11 cellular contexts compared by ENCODE assay signal in genomic region chr3:51668756-51669155, GRCh38. TPM values are rescaled to one million over a fixed set of nuclear protein-coding genes. Genes with fewer than 3 reads are reported as not detected.
DNase-seq lines count a peak whose midpoint lies in the region; ATAC-seq, FAIRE-seq and TF ChIP-seq lines count a peak whose summit lies in the region.
"Had no signal": no experiment of that assay in that cellular context is flagged by ENCODE, and none has a peak within 500 bp of the region (broad histone marks: within the 10 kb centered on the region; RNA-seq: fewer than 3 reads in every experiment).

No MANE protein-coding gene starts in this region.

- H3K9me3 Mint-ChIP-seq in CD4-positive, CD25-positive, alpha-beta regulatory T cell = no peaks in the 10 kb centered on the region
- H3K9me3 Mint-ChIP-seq in naive thymus-derived CD8-positive, alpha-beta T cell = no peaks in the 10 kb centered on the region
- no peaks in the 10 kb centered on the region for H3K9me3 Mint-ChIP-seq in Caco-2 (ENCODE audit: unreplicated experiment)
- H3K9me3 Mint-ChIP-seq: CD8-positive, alpha-beta T cell; stimulated activated naive CD8-positive, alpha-beta T cell treated with anti-CD3 and anti-CD28 coated beads, Interleukin-15, amount 100 ng/mL, for 72 hours had no signal

- DNase-seq in CD4-positive, CD25-positive, alpha-beta regulatory T cell = no peak
- no peak for DNase-seq in HCT116 (ENCODE audit: low read depth, low spot score)
- no peak for DNase-seq in K562 (ENCODE audit: extremely low read depth in 1 of 4, low spot score in 3 of 4)
- no peak for DNase-seq in naive thymus-derived CD8-positive, alpha-beta T cell
- DNase-seq in stimulated activated CD8-positive, alpha-beta memory T cell treated with anti-CD3 and anti-CD28 coated beads, Interleukin-4, amount 100 ng/mL, for 48 hours = no peak
- no peak for DNase-seq in activated gamma-delta T cell (lab: John Stamatoyannopoulos, UW)
- DNase-seq in iPS-NIHi11 (ENCODE audit: low spot score) = no peak
- no peak for DNase-seq in Caco-2

- no TSS peak for BruUV-seq in HCT116 (replicated peaks; lab: Mats Ljungman, UMichigan)
- BruUV-seq in K562 (replicated peaks; lab: Mats Ljungman, UMichigan) = no TSS peak
- no TSS peak for BruUV-seq in Caco-2 (replicated peaks; lab: Mats Ljungman, UMichigan)

- peak overlapping the region; percentile 39 for H3K9ac ChIP-seq in HCT116 (ENCODE audit: low read length)
- no peak overlapping the region for H3K9ac ChIP-seq in K562 (ENCODE audit: insufficient read depth in 1 of 2, low read depth in 2 of 2, low read length in 2 of 2)
- H3K9ac ChIP-seq: SK-N-SH had no signal

- no peak overlapping the region for H2AFZ ChIP-seq in HCT116 (ENCODE audit: low read depth, low read length, poor library complexity, severe bottlenecking)
- peak overlapping the region; percentile 55; the same call in 1 of the 2 replicates for H2AFZ ChIP-seq in K562 (ENCODE audit: low read depth, low read length)

- no peaks in the 10 kb centered on the region for H3K27me3 ChIP-seq in CD4-positive, CD25-positive, alpha-beta regulatory T cell (ENCODE audit: control insufficient read depth, insufficient read depth, low read length)
- H3K27me3 ChIP-seq in HCT116 (ENCODE audit: insufficient read depth, low read length) (no peaks in the 10 kb centered on the region), K562 (ENCODE audit: control insufficient read depth in 2 of 2, insufficient read depth in 2 of 2, low read length in 2 of 2) (no peaks in the 10 kb centered on the region), Caco-2 (replicated peaks; ENCODE audit: control insufficient read depth, insufficient read depth, low read length) (no peaks in the 10 kb centered on the region)

- H3K9me3 ChIP-seq in CD4-positive, CD25-positive, alpha-beta regulatory T cell (ENCODE audit: control insufficient read depth in 2 of 2, low read length in 2 of 2) = no peaks in the 10 kb centered on the region
- H3K9me3 ChIP-seq in HCT116 (ENCODE audit: control insufficient read depth in 1 of 2, insufficient read depth in 1 of 2, low read depth in 1 of 2, low read length in 2 of 2) = no peaks in the 10 kb centered on the region
- no peaks in the 10 kb centered on the region for H3K9me3 ChIP-seq in K562 (replicated peaks; ENCODE audit: control insufficient read depth, insufficient read depth, low read depth, low read length)
- no peaks in the 10 kb centered on the region for H3K9me3 ChIP-seq in Caco-2
- H3K9me3 ChIP-seq: SK-N-SH had no signal

- peaks cover 42% of the 10 kb centered on the region for H3K4me1 ChIP-seq in CD4-positive, CD25-positive, alpha-beta regulatory T cell (ENCODE audit: control insufficient read depth, insufficient read depth, low read length, poor library complexity, severe bottlenecking)
- H3K4me1 ChIP-seq in HCT116 (ENCODE audit: control insufficient read depth in 1 of 2, insufficient read depth in 2 of 2, low read length in 2 of 2) (peaks cover 17 to 37% of the 10 kb centered on the region in 2 experiments), K562 (replicated peaks in 1 of 2; ENCODE audit: control insufficient read depth in 2 of 2, insufficient read depth in 2 of 2, low read length in 2 of 2) (peaks cover 21 to 26% of the 10 kb centered on the region in 2 experiments; a peak in 4 of 5 replicates), Caco-2 (no peaks in the 10 kb centered on the region)

- H4K20me1 ChIP-seq in HCT116 (ENCODE audit: insufficient read depth) = no peaks in the 10 kb centered on the region
- H4K20me1 ChIP-seq in K562 (replicated peaks; ENCODE audit: control insufficient read depth, insufficient read depth, low read length) = no peaks in the 10 kb centered on the region

- intact Hi-C loops in HCT116 (cut with micrococcal nuclease) = loop anchor here (1.0 to 5.0 kb wide), 3 partner anchors 30 to 1051 kb away; partner anchors contain the start of gene MAPKAPK3
- intact Hi-C loops in K562 (cut with micrococcal nuclease) = loop anchor here (1.0 kb wide), 3 partner anchors 26 to 166 kb away; no protein-coding TSS in a partner anchor
- intact Hi-C loops in Caco-2 (cut with micrococcal nuclease; ENCODE audit: unreplicated experiment) = loop anchor here (1.0 kb wide), 4 partner anchors 14 to 166 kb away; no protein-coding TSS in a partner anchor

- CTCF ChIA-PET in HCT116 (lab: Charles Lee) = interaction anchor here (1.4 to 5.3 kb wide), 7 partner anchors 13 to 273 kb away, joined by 3 to 80 read pairs (median 14); partner anchors contain the start of genes DCAF1, PARP3 and RRP9
- CTCF ChIA-PET in K562 (lab: Yijun Ruan, JAX; ENCODE audit: low intra/inter-chr PET ratio) = interaction anchor here (0.6 to 1.7 kb wide), 3 partner anchors 167 to 280 kb away, joined by 3 to 12 read pairs (median 4); partner anchors contain the start of gene DCAF1
- CTCF ChIA-PET in Caco-2 (lab: Charles Lee) = interaction anchor here (0.6 to 2.3 kb wide), 6 partner anchors 13 to 169 kb away, joined by 3 to 26 read pairs (median 10); partner anchors contain the start of gene DCAF1

- ATAC-seq in CD4-positive, CD25-positive, alpha-beta regulatory T cell (ENCODE audit: low read depth in 2 of 2) = no peak
- ATAC-seq in HCT116 = no peak
- ATAC-seq in K562 = no peak
- no peak for ATAC-seq in naive thymus-derived CD8-positive, alpha-beta T cell

- no peaks in the 10 kb centered on the region for H3K9me1 ChIP-seq in K562 (ENCODE audit: control insufficient read depth, insufficient read depth, low read length)

- H3K4me3 ChIP-seq in CD4-positive, CD25-positive, alpha-beta regulatory T cell (ENCODE audit: low read depth, low read length) = no peak overlapping the region
- no peak overlapping the region for H3K4me3 ChIP-seq in HCT116 (replicated peaks in 1 of 2; ENCODE audit: low read depth in 1 of 2, low read length in 2 of 2)
- H3K4me3 ChIP-seq in K562 = no peak overlapping the region
- H3K4me3 ChIP-seq in Caco-2 (ENCODE audit: low read depth, low read length) = no peak overlapping the region

- no peak for TF ChIP-seq POLR2A in HCT116 (IDR thresholded peaks at IDR 0.05; ENCODE audit: borderline replicate concordance, extremely low read depth, insufficient read depth, insufficient read length)
- no peak for TF ChIP-seq POLR2A in K562 (conservative IDR thresholded peaks at IDR 0.05)

- in situ Hi-C loops in K562 (cut with MboI) = no loop called here

- H3K27ac Mint-ChIP-seq in CD4-positive, CD25-positive, alpha-beta regulatory T cell = peak overlapping the region; percentile 77 to 93 (median 84)
- H3K27ac Mint-ChIP-seq in naive thymus-derived CD8-positive, alpha-beta T cell = peak overlapping the region in 6 of 10 donors; percentile 16 to 94 (median 78)
- H3K27ac Mint-ChIP-seq in Caco-2 (ENCODE audit: unreplicated experiment) = no peak overlapping the region
- H3K27ac Mint-ChIP-seq: CD8-positive, alpha-beta T cell; stimulated activated naive CD8-positive, alpha-beta T cell treated with anti-CD3 and anti-CD28 coated beads, Interleukin-15, amount 100 ng/mL, for 72 hours had no signal

- TF ChIP-seq EP300 in K562 (IDR thresholded peaks at IDR 0.05; ENCODE audit: low read length) = no peak

- no peak for FAIRE-seq in K562 (lab: Jason Lieb, UNC)

- RAD21 ChIA-PET in HCT116 (lab: Charles Lee; ENCODE audit: low non-redundant PET in 1 of 2, low total read pairs in 2 of 2, uncharacterized antibody in 2 of 2, unreplicated experiment in 2 of 2) = interaction anchor here (1.0 to 2.9 kb wide), 5 partner anchors 13 to 169 kb away, joined by 3 to 17 read pairs (median 7); partner anchors contain the start of gene DCAF1 (in 2 of the 2)

- H3K36me3 Mint-ChIP-seq in CD4-positive, CD25-positive, alpha-beta regulatory T cell = peaks cover 7% of the 10 kb centered on the region
- H3K36me3 Mint-ChIP-seq in naive thymus-derived CD8-positive, alpha-beta T cell = peaks cover 0 to 10% (median 0%) of the 10 kb centered on the region in 3 donors
- H3K36me3 Mint-ChIP-seq in Caco-2 (ENCODE audit: insufficient read depth, unreplicated experiment) = peaks cover 53% of the 10 kb centered on the region

- peak overlapping the region; percentile 41 for H3K4me2 ChIP-seq in HCT116 (ENCODE audit: low read length)
- H3K4me2 ChIP-seq in K562 (ENCODE audit: insufficient read depth, low read length) = no peak overlapping the region
- H3K4me2 ChIP-seq: SK-N-SH had no signal

- H3K27me3 Mint-ChIP-seq in CD4-positive, CD25-positive, alpha-beta regulatory T cell = peaks cover 5% of the 10 kb centered on the region
- H3K27me3 Mint-ChIP-seq in naive thymus-derived CD8-positive, alpha-beta T cell = no peaks in the 10 kb centered on the region
- no peaks in the 10 kb centered on the region for H3K27me3 Mint-ChIP-seq in Caco-2 (ENCODE audit: insufficient read depth, unreplicated experiment)
- H3K27me3 Mint-ChIP-seq: stimulated activated naive CD8-positive, alpha-beta T cell treated with anti-CD3 and anti-CD28 coated beads, Interleukin-15, amount 100 ng/mL, for 72 hours had no signal

- peaks cover 7% of the 10 kb centered on the region; the same call in 1 of the 2 replicates for H3K79me2 ChIP-seq in HCT116 (ENCODE audit: insufficient read depth, low read length)
- peaks cover 10% of the 10 kb centered on the region; the same call in 2 of the 3 replicates for H3K79me2 ChIP-seq in K562 (ENCODE audit: control insufficient read depth, insufficient read depth, low read length)

- H3K27ac ChIP-seq in CD4-positive, CD25-positive, alpha-beta regulatory T cell (ENCODE audit: insufficient read depth, low read length, poor library complexity, severe bottlenecking) = no peak overlapping the region
- H3K27ac ChIP-seq in HCT116 (ENCODE audit: low read depth, low read length) = peak overlapping the region; percentile 4; the same call in 1 of the 2 replicates
- no peak overlapping the region for H3K27ac ChIP-seq in K562 (ENCODE audit: extremely low read depth, low read depth, low read length)

- no peak for TF ChIP-seq RAD21 in HCT116 (IDR thresholded peaks at IDR 0.05; ENCODE audit: low read depth)
- no peak for TF ChIP-seq RAD21 in K562 (CRISPR knock-in tag; conservative IDR thresholded peaks at IDR 0.05 in 1 of 2, IDR thresholded peaks at IDR 0.05 in 1 of 2)

- peak overlapping the region in 3 of 4 donors; percentile 69 to 94 (median 83) for H3K4me3 Mint-ChIP-seq in CD4-positive, CD25-positive, alpha-beta regulatory T cell
- H3K4me3 Mint-ChIP-seq in naive thymus-derived CD8-positive, alpha-beta T cell = peak overlapping the region in 1 of 10 donors; percentile 8
- no peak overlapping the region for H3K4me3 Mint-ChIP-seq in Caco-2 (ENCODE audit: unreplicated experiment)

- POLR2A ChIA-PET in HCT116 (lab: Charles Lee) = interaction anchor here (1.8 kb wide), 1 partner anchor 169 kb away, joined by 12 read pairs; the partner anchor contains the start of gene DCAF1
- POLR2A ChIA-PET in K562 (lab: Yijun Ruan, JAX) = interaction anchor here (0.7 to 1.6 kb wide), 4 partner anchors 13 to 169 kb away, joined by 3 to 5 read pairs (median 3); partner anchors contain the start of gene DCAF1
- POLR2A ChIA-PET in naive thymus-derived CD8-positive, alpha-beta T cell (lab: Charles Lee) = interaction anchor here (5.9 kb wide), 1 partner anchor 168 kb away, joined by 72 read pairs; the partner anchor contains the start of gene DCAF1
- POLR2A ChIA-PET in Caco-2 (lab: Charles Lee) = interaction anchor here (0.6 to 1.6 kb wide), 2 partner anchors 169 to 284 kb away, joined by 4 to 5 read pairs; partner anchors contain the start of genes DCAF1 and MANF

- WGBS in K562 (ENCODE audit: insufficient coverage, low coverage, missing lambda C conversion rate) = no CpG with 5 or more reads among the region's 1 CpG

- no peaks in the 10 kb centered on the region for H3K36me3 ChIP-seq in CD4-positive, CD25-positive, alpha-beta regulatory T cell (ENCODE audit: control insufficient read depth, insufficient read depth, low read length)
- no peaks in the 10 kb centered on the region; a peak in 1 of 4 replicates for H3K36me3 ChIP-seq in HCT116 (ENCODE audit: control insufficient read depth in 1 of 2, insufficient read depth in 2 of 2, low read length in 2 of 2)
- H3K36me3 ChIP-seq in K562 (ENCODE audit: control insufficient read depth, insufficient read depth, low read length) = no peaks in the 10 kb centered on the region
- H3K36me3 ChIP-seq in Caco-2 (ENCODE audit: control insufficient read depth, insufficient read depth, low read length) = 0 out of 2 replicates have a peak, but pooled peaks cover 1% of the 10 kb centered on the region

- TF ChIP-seq CTCF in HCT116 (IDR thresholded peaks at IDR 0.05 in 2 of 3, conservative IDR thresholded peaks at IDR 0.05 in 1 of 3; ENCODE audit: borderline replicate concordance in 1 of 3, insufficient read depth in 1 of 3, low read depth in 2 of 3, low read length in 2 of 3) (no peak), K562 (IDR thresholded peaks at IDR 0.05 in 2 of 3, conservative IDR thresholded peaks at IDR 0.05 in 1 of 3; ENCODE audit: insufficient read depth in 2 of 3, low read depth in 1 of 3, low read length in 3 of 3) (no peak), Caco-2 (IDR thresholded peaks at IDR 0.05; ENCODE audit: insufficient read depth in 1 of 2, low read depth in 1 of 2, low read length in 1 of 2, severe bottlenecking in 1 of 2, unreplicated experiment in 1 of 2) (no peak)

- H3K9me2 ChIP-seq in HCT116 (ENCODE audit: insufficient read depth) = no peaks in the 10 kb centered on the region
- H3K9me2 ChIP-seq: SK-N-SH had no signal

- H3K4me1 Mint-ChIP-seq in CD4-positive, CD25-positive, alpha-beta regulatory T cell = peaks cover 13 to 53% (median 36%) of the 10 kb centered on the region in 4 donors
- peaks cover 26 to 58% (median 43%) of the 10 kb centered on the region in 4 donors for H3K4me1 Mint-ChIP-seq in naive thymus-derived CD8-positive, alpha-beta T cell
- H3K4me1 Mint-ChIP-seq in Caco-2 (ENCODE audit: low read depth, unreplicated experiment) = peaks cover 32% of the 10 kb centered on the region

RNA-seq across cellular contexts. Expression of gene TEX264, which starts 2.3 kb away (rescaled TPM):
- total RNA-seq in CD4-positive, CD25-positive, alpha-beta regulatory T cell = 47.0 TPM
- 100 to 1,000 TPM; 133 to 165 (median 139) TPM for polyA plus RNA-seq in CD4-positive, CD25-positive, alpha-beta regulatory T cell
- total RNA-seq in HCT116 (2021; ENCODE audit: unreplicated experiment) (36.0 TPM), K562 (2014; rRNA removed) (31.0 and 42.5 TPM in 2 replicates), K562 (2014; rRNA removed; fragmentation: Illumina TruSeq; extraction: Trizol) (19.8 and 25.4 TPM in 2 replicates), K562 (2015; rRNA removed; fragmentation: Illumina TruSeq; extraction: Trizol) (31.3 and 34.7 TPM in 2 replicates), K562 (2021) (29.5 and 32.1 TPM in 2 replicates), Caco-2 (2022) (32.4 and 37.9 TPM in 2 replicates)
- polyA plus RNA-seq in HCT116 (2012) = 50.5 and 52.8 TPM in 2 replicates
- total RNA-seq in K562 (2011; cell fraction: chromatin; rRNA removed; ENCODE audit: low replicate concordance) = 12.5 and 39.2 TPM in 2 replicates
- 61.0 and 67.0 TPM in 2 replicates for total RNA-seq in K562 (2011; cell fraction: nucleolus; rRNA removed)
- total RNA-seq in K562 (2011; cell fraction: nucleoplasm; rRNA removed) = 35.3 and 41.1 TPM in 2 replicates
- polyA plus RNA-seq in K562 (2011; rRNA removed) (31.3 and 35.8 TPM in 2 replicates), K562 (2014; fragmentation: Illumina TruSeq; extraction: Trizol) (44.4 and 47.0 TPM in 2 replicates), K562 (2014; fragmentation: Nextera tagmentation; extraction: Ambion mirVana) (10 to 100 TPM in 1 of 2 experiments, 1 to 10 TPM in 1; 4.1 to 20.2 TPM), K562 (2014; rRNA removed) (30.1 and 34.9 TPM in 2 replicates)
- 83.8 and 104 TPM in 2 replicates for polyA plus RNA-seq in K562 (2011; cell fraction: cytosol; rRNA removed)
- polyA plus RNA-seq in K562 (2011; cell fraction: nucleus; rRNA removed) = 35.5 and 49.7 TPM in 2 replicates
- 26.9 and 37.0 TPM in 2 replicates for polyA plus RNA-seq in K562 (2012)
- polyA minus RNA-seq in K562 (2011; rRNA and poly(A)+ RNA removed) = 35.9 and 38.8 TPM in 2 replicates
- polyA minus RNA-seq in K562 (2011; cell fraction: cytosol; rRNA and poly(A)+ RNA removed) = 16.5 and 17.7 TPM in 2 replicates
- polyA minus RNA-seq in K562 (2011; cell fraction: nucleus; rRNA and poly(A)+ RNA removed) = 12.3 and 17.1 TPM in 2 replicates
- total RNA-seq in naive thymus-derived CD8-positive, alpha-beta T cell = 10 to 100 TPM; 37.4 to 39.7 TPM
- polyA plus RNA-seq in naive thymus-derived CD8-positive, alpha-beta T cell = 10 to 100 TPM; 84.5 to 95.7 (median 85.3) TPM

RNA-seq across cellular contexts. Expression of gene GRM2, which starts 38.1 kb away (rescaled TPM):
- total RNA-seq in CD4-positive, CD25-positive, alpha-beta regulatory T cell = 3.0 TPM
- under 1 TPM in 1 of 4 donors, not detected in 3; 0.29 TPM for polyA plus RNA-seq in CD4-positive, CD25-positive, alpha-beta regulatory T cell
- 0.32 TPM for total RNA-seq in HCT116 (2021; ENCODE audit: unreplicated experiment)
- polyA plus RNA-seq in HCT116 (2012) = 0.04 and 0.10 TPM in 2 replicates
- total RNA-seq in K562 (2011; cell fraction: chromatin; rRNA removed; ENCODE audit: low replicate concordance) = 0.14 TPM in 1 of 2 replicates, not detected in the other
- total RNA-seq in K562 (2011; cell fraction: nucleolus; rRNA removed) = 0.33 TPM in 1 of 2 replicates, not detected in the other
- 0.07 and 0.15 TPM in 2 replicates for total RNA-seq in K562 (2011; cell fraction: nucleoplasm; rRNA removed)
- not detected in 2 replicates for total RNA-seq in K562 (2014; rRNA removed)
- not detected in 2 replicates for total RNA-seq in K562 (2014; rRNA removed; fragmentation: Illumina TruSeq; extraction: Trizol)
- total RNA-seq in K562 (2015; rRNA removed; fragmentation: Illumina TruSeq; extraction: Trizol) = not detected in 2 replicates
- total RNA-seq in K562 (2021) = not detected in 2 replicates
- polyA plus RNA-seq in K562 (2011; rRNA removed) = not detected in 2 replicates
- polyA plus RNA-seq in K562 (2011; cell fraction: cytosol; rRNA removed) = not detected in 2 replicates
- not detected in 2 replicates for polyA plus RNA-seq in K562 (2011; cell fraction: nucleus; rRNA removed)
- not detected in 2 replicates for polyA plus RNA-seq in K562 (2012)
- polyA plus RNA-seq in K562 (2014; fragmentation: Illumina TruSeq; extraction: Trizol) = not detected in 2 replicates
- not detected for polyA plus RNA-seq in K562 (2014; fragmentation: Nextera tagmentation; extraction: Ambion mirVana)
- polyA plus RNA-seq in K562 (2014; rRNA removed) = not detected in 2 replicates
- not detected in 2 replicates for polyA minus RNA-seq in K562 (2011; rRNA and poly(A)+ RNA removed)
- polyA minus RNA-seq in K562 (2011; cell fraction: cytosol; rRNA and poly(A)+ RNA removed) = not detected in 2 replicates
- polyA minus RNA-seq in K562 (2011; cell fraction: nucleus; rRNA and poly(A)+ RNA removed) = 0.13 TPM in 1 of 2 replicates, not detected in the other
- 1 to 10 TPM; 2.9 to 5.0 TPM for total RNA-seq in naive thymus-derived CD8-positive, alpha-beta T cell
- under 1 TPM in 1 of 3 donors, not detected in 2; 0.09 TPM for polyA plus RNA-seq in naive thymus-derived CD8-positive, alpha-beta T cell
- total RNA-seq in Caco-2 (2022) = 0.14 TPM in 2 replicates
